ENCODE assay signal across 8 cellular contexts in the genomic region with DNA sequence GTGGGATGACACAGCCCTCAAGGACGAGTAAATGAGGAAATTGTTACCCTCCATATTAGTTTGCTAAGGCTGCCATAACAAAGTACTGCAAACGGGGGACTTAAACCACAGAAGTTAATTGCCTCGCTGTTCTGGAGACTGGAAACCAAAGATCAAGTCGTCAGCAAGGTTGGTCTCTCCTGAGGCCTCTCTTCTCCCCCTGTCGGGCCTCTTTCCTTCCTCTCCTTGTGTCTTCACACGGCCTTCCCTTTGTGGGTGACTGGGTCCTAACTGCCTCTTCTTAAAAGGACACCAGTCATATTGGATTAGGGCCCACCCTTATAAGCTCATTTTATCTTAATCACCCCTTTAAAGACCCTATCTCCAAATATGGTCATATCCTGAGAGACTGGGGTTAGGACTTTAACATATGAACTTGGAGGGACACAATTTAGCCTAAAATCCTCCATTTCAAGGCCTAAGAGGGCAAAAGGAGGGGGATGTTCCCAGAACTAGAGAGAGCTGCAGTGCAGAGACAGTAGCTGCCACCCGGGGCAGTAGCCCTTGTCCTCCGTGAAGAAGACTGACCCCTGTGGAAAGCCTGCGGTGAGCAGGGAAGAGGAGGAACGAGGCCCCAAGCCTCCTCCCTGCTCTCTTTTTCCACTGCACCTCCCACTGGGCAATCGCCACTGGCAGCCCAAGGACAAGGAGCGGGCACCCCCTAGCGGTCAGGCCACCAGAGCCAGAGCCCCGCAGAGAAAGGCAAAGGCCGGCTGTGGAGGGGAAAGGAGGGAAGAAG. TPM values are rescaled to one million over a fixed set of nuclear protein-coding genes. Genes with fewer than 3 reads are reported as not detected.
DNase-seq lines count a peak whose midpoint lies in the region; ATAC-seq, FAIRE-seq and TF ChIP-seq lines count a peak whose summit lies in the region.

No MANE protein-coding gene starts in this region.

- no peaks in the 10 kb centered on the region for H3K36me3 Mint-ChIP-seq in immature natural killer cell

- no peaks in the 10 kb centered on the region for H3K4me1 Mint-ChIP-seq in immature natural killer cell

- peak; percentile 20 for FAIRE-seq in GM12891 (lab: Jason Lieb, UNC)

- H3K27ac Mint-ChIP-seq in immature natural killer cell, result no peak overlapping the region

- peaks cover 0 to 9% (median 6%) of the 10 kb centered on the region in 3 donors for H3K27me3 Mint-ChIP-seq in immature natural killer cell (ENCODE audit: low read depth in 3 of 3)

- H3K9me3 Mint-ChIP-seq in immature natural killer cell, result no peaks in the 10 kb centered on the region

- DNase-seq in GM12891 (ENCODE audit: insufficient read length, low spot score), result peak; percentile 65
- DNase-seq in MV-4-11 (lab: John Stamatoyannopoulos, UW), result peak; percentile 74
- DNase-seq in UCSD-AML1 (lab: John Stamatoyannopoulos, UW; ENCODE audit: unreplicated experiment), result peak; percentile 86
- DNase-seq in brain pericyte (ENCODE audit: low read depth, low spot score), result peak; percentile 7
- peak; percentile 31 to 42 (median 33) for DNase-seq in immature natural killer cell
- DNase-seq in stimulated activated CD4-positive, alpha-beta T cell treated with anti-CD3 and anti-CD28 coated beads, Interleukin-15, amount 100 ng/mL, for 24 hours, result peak; percentile 83
- DNase-seq in COR-L47 (lab: John Stamatoyannopoulos, UW), result no peak

- peak; percentile 92 for ATAC-seq in HG02588 (IDR thresholded peaks at IDR 0.05; ENCODE audit: unreplicated experiment)

- TF ChIP-seq POLR2A in GM12891 (IDR thresholded peaks at IDR 0.05; ENCODE audit: low read depth, low read length), result no peak

- H3K4me3 Mint-ChIP-seq in immature natural killer cell, result no peak overlapping the region

TF ChIP-seq in GM12891, 5 proteins besides CTCF, POLR2A, EP300 and RAD21:
- TF ChIP-seq PAX5 (IDR thresholded peaks at IDR 0.05; ENCODE audit: insufficient read depth, low read length, severe bottlenecking) (no peak), POLR2AphosphoS5 (IDR thresholded peaks at IDR 0.05; ENCODE audit: low read depth, low read length) (no peak), POU2F2 (IDR thresholded peaks at IDR 0.05; ENCODE audit: low read depth, low read length) (no peak), SPI1 (IDR thresholded peaks at IDR 0.05; ENCODE audit: low read depth, low read length) (no peak), TAF1 (IDR thresholded peaks at IDR 0.05; ENCODE audit: low read depth, low read length) (no peak)

RNA-seq across cellular contexts. Expression of a gene that starts 35.0 kb away (rescaled TPM):
- not detected for polyA plus RNA-seq in GM12891 (2012; ENCODE audit: low read depth, missing spikeins)
- not detected for polyA plus RNA-seq in immature natural killer cell

RNA-seq across cellular contexts. Expression of a gene that starts 52.9 kb away (rescaled TPM):
- 7.6 TPM for polyA plus RNA-seq in GM12891 (2012; ENCODE audit: low read depth, missing spikeins)
- 10 to 100 TPM; 11.7 to 13.9 (median 12.5) TPM for polyA plus RNA-seq in immature natural killer cell

RNA-seq across cellular contexts. Expression of a gene that starts 53.0 kb away (rescaled TPM):
- polyA plus RNA-seq in GM12891 (2012; ENCODE audit: low read depth, missing spikeins), result 28.2 TPM
- polyA plus RNA-seq in immature natural killer cell, result 10 to 100 TPM; 23.2 to 58.6 (median 33.3) TPM
